In genomic region chr2:71602115-71602495, GRCh38 we compare ENCODE assay signal across 13 cellular contexts.
DNase-seq lines count a peak whose midpoint lies in the region; ATAC-seq, FAIRE-seq and TF ChIP-seq lines count a peak whose summit lies in the region.
"Had no signal": no experiment of that assay in that cellular context is flagged by ENCODE, and none has a peak within 500 bp of the region (broad histone marks: within the 10 kb centered on the region; RNA-seq: fewer than 3 reads in every experiment).

No MANE protein-coding gene starts in this region.

- no peaks in the 10 kb centered on the region for H3K9me3 Mint-ChIP-seq in natural killer cell treated with Interleukin-12 subunit alpha and Interleukin-12 subunit beta and Interleukin-15 and Interleukin-18, amount 100 ng/mL, for 72 hours
- H3K9me3 Mint-ChIP-seq in natural killer cell: no peaks in the 10 kb centered on the region
- H3K9me3 Mint-ChIP-seq: CD4-positive, CD25-positive, alpha-beta regulatory T cell had no signal

- TF ChIP-seq CTCF in natural killer cell (IDR thresholded peaks at IDR 0.05) (no peak), bronchial epithelial cell (IDR thresholded peaks at IDR 0.05; ENCODE audit: insufficient read depth, low read length, severe bottlenecking) (no peak), body of pancreas (IDR thresholded peaks at IDR 0.05) (no peak), BE2C (IDR thresholded peaks at IDR 0.05; ENCODE audit: low read depth, low read length) (no peak)

- H3K4me3 ChIP-seq in bronchial epithelial cell (ENCODE audit: low read depth, low read length): no peak overlapping the region
- H3K4me3 ChIP-seq in body of pancreas: no peak overlapping the region
- no peak overlapping the region for H3K4me3 ChIP-seq in BE2C (ENCODE audit: low read depth, low read length)
- H3K4me3 ChIP-seq: HAP-1 had no signal

- peaks cover 26 to 29% of the 10 kb centered on the region in 2 donors for H3K4me1 Mint-ChIP-seq in natural killer cell treated with Interleukin-12 subunit alpha and Interleukin-12 subunit beta and Interleukin-15 and Interleukin-18, amount 100 ng/mL, for 72 hours (ENCODE audit: low read depth in 2 of 2)
- H3K4me1 Mint-ChIP-seq in natural killer cell: peaks cover 21 to 30% of the 10 kb centered on the region in 2 donors
- H3K4me1 Mint-ChIP-seq: B cell had no signal

- H3K27me3 Mint-ChIP-seq in natural killer cell treated with Interleukin-12 subunit alpha and Interleukin-12 subunit beta and Interleukin-15 and Interleukin-18, amount 100 ng/mL, for 72 hours: peaks cover 2 to 3% of the 10 kb centered on the region in 2 donors
- peaks cover 0 to 5% of the 10 kb centered on the region in 2 donors for H3K27me3 Mint-ChIP-seq in natural killer cell (ENCODE audit: low read depth in 2 of 2)

- H3K9me3 ChIP-seq in body of pancreas (no peaks in the 10 kb centered on the region), BE2C (no peaks in the 10 kb centered on the region)
- H3K9me3 ChIP-seq: HAP-1 had no signal

- H3K36me3 Mint-ChIP-seq in natural killer cell treated with Interleukin-12 subunit alpha and Interleukin-12 subunit beta and Interleukin-15 and Interleukin-18, amount 100 ng/mL, for 72 hours: no peaks in the 10 kb centered on the region
- H3K36me3 Mint-ChIP-seq in natural killer cell: no peaks in the 10 kb centered on the region
- H3K36me3 Mint-ChIP-seq: CD4-positive, CD25-positive, alpha-beta regulatory T cell had no signal

- H3K36me3 ChIP-seq in bronchial epithelial cell (ENCODE audit: control insufficient read depth, insufficient read depth, low read length) (no peaks in the 10 kb centered on the region), body of pancreas (replicated peaks in 1 of 2; ENCODE audit: insufficient read depth in 1 of 2, low read depth in 2 of 2) (no peaks in the 10 kb centered on the region), BE2C (no peaks in the 10 kb centered on the region)
- H3K36me3 ChIP-seq: HAP-1 had no signal

- peak overlapping the region in 1 of 2 donors; percentile 13 for H3K27ac Mint-ChIP-seq in natural killer cell treated with Interleukin-12 subunit alpha and Interleukin-12 subunit beta and Interleukin-15 and Interleukin-18, amount 100 ng/mL, for 72 hours
- no peak overlapping the region for H3K27ac Mint-ChIP-seq in natural killer cell
- H3K27ac Mint-ChIP-seq: B cell had no signal

- H3K27ac ChIP-seq in body of pancreas: no peak overlapping the region

- peak; percentile 18 for FAIRE-seq in bronchial epithelial cell (lab: Jason Lieb, UNC)
- FAIRE-seq: A204.1, H1 had no signal

- intact Hi-C loops in natural killer cell (cut with micrococcal nuclease): no loop called here
- intact Hi-C loops in body of pancreas (cut with DNase I): no loop called here

- H3K4me1 ChIP-seq in body of pancreas (no peaks in the 10 kb centered on the region), BE2C (no peaks in the 10 kb centered on the region)
- H3K4me1 ChIP-seq: HAP-1 had no signal

- TF ChIP-seq POLR2A in body of pancreas (IDR thresholded peaks at IDR 0.05): no peak

- 42 to 100% methylated on average over 1 of the region's 1 CpG for WGBS in body of pancreas, 2 donors

- ATAC-seq in natural killer cell treated with Interleukin-12 subunit alpha and Interleukin-12 subunit beta and Interleukin-15 and Interleukin-18, amount 100 ng/mL, for 72 hours: no peak
- ATAC-seq in natural killer cell (no peak), body of pancreas (no peak)

- peak; percentile 38 for DNase-seq in natural killer cell treated with Interleukin-12 subunit alpha and Interleukin-12 subunit beta and Interleukin-15 and Interleukin-18, amount 100 ng/mL, for 72 hours (ENCODE audit: low spot score)
- DNase-seq in natural killer cell (no peak), bronchial epithelial cell (ENCODE audit: low read depth) (no peak), mesenteric fat pad (ENCODE audit: low spot score) (peak; percentile 22), body of pancreas (no peak), BE2C (no peak)
- no peak for DNase-seq in stimulated activated CD8-positive, alpha-beta memory T cell treated with anti-CD3 and anti-CD28 coated beads, Interleukin-4, amount 100 ng/mL, for 48 hours
- DNase-seq: CD4-positive, CD25-positive, alpha-beta regulatory T cell; DMS53 had no signal

- no peak overlapping the region for H3K4me3 Mint-ChIP-seq in natural killer cell treated with Interleukin-12 subunit alpha and Interleukin-12 subunit beta and Interleukin-15 and Interleukin-18, amount 100 ng/mL, for 72 hours
- no peak overlapping the region for H3K4me3 Mint-ChIP-seq in natural killer cell
- H3K4me3 Mint-ChIP-seq: B cell; CD4-positive, CD25-positive, alpha-beta regulatory T cell had no signal

- peaks cover 7% of the 10 kb centered on the region for H3K27me3 ChIP-seq in bronchial epithelial cell (ENCODE audit: control insufficient read depth, insufficient read depth, low read length)
- H3K27me3 ChIP-seq in body of pancreas: no peaks in the 10 kb centered on the region
- no peaks in the 10 kb centered on the region for H3K27me3 ChIP-seq in BE2C

Comparison
In these comparisons a context has a peak if more than half of its experiments do, and no peak if none do; other contexts are left out.
1. DNase-seq: peak in natural killer cell treated with Interleukin-12 subunit alpha and Interleukin-12 subunit beta and Interleukin-15 and Interleukin-18, amount 100 ng/mL, for 72 hours (single experiment) and mesenteric fat pad (single experiment); none in natural killer cell (single experiment), bronchial epithelial cell (single experiment), stimulated activated CD8-positive, alpha-beta memory T cell treated with anti-CD3 and anti-CD28 coated beads, Interleukin-4, amount 100 ng/mL, for 48 hours (single experiment), body of pancreas (0 of 4) and BE2C (single experiment).